In the genomic region with DNA sequence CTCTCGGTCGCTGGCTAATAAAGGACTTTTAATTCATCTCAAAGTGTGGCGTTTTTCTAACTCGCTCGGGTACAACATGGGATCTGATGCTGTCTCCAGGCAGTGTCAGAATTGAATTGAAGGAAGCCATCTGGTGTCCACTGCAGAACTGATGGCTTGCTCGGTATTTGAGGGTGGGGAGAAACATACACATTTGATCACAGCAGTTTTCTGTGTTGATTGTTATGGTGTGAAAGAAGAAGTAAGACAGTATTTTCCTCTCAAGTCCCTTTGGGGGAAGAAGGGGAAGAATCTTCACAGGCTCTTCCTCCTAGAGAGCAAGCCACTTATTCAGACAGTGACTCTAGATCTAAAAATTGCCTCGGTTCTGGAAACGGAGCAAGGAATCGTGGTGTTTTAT, we compare ENCODE assay signal across 16 cellular contexts. TPM values are rescaled to one million over a fixed set of nuclear protein-coding genes. Genes with fewer than 3 reads are reported as not detected.
A peak's percentile ranks its signal among the peaks of the same experiment; 100 is the strongest.
DNase-seq lines count a peak whose midpoint lies in the region; ATAC-seq and TF ChIP-seq lines count a peak whose summit lies in the region.
"Had no signal": no experiment of that assay in that cellular context is flagged by ENCODE, and none has a peak within 500 bp of the region (broad histone marks: within the 10 kb centered on the region; RNA-seq: fewer than 3 reads in every experiment).

No MANE protein-coding gene starts in this region.

- H2AFZ ChIP-seq in IMR-90 (replicated peaks; ENCODE audit: low read length, poor library complexity) (no peak overlapping the region), OCI-LY3 (ENCODE audit: low read depth, low read length) (no peak overlapping the region; the same call in 1 of the 2 replicates)

- no peak overlapping the region for H3K56ac ChIP-seq in IMR-90 (ENCODE audit: extremely low read depth, insufficient read depth, low read length)

- POLR2A ChIA-PET in IMR-90 (lab: Charles Lee; ENCODE audit: unreplicated experiment) = no interaction called here

- no peak for TF ChIP-seq CTCF in IMR-90 (conservative IDR thresholded peaks at IDR 0.05; ENCODE audit: low read depth, low read length)
- no peak for TF ChIP-seq CTCF in OCI-LY3 (IDR thresholded peaks at IDR 0.05; ENCODE audit: low read depth, low read length)
- TF ChIP-seq CTCF in transverse colon (IDR thresholded peaks at IDR 0.05) = no peak

- no peak for TF ChIP-seq EP300 in transverse colon (IDR thresholded peaks at IDR 0.05; ENCODE audit: low read depth)

- H3K27ac Mint-ChIP-seq in activated naive CD8-positive, alpha-beta T cell treated with anti-CD3 and anti-CD28 coated beads for 36 hours = no peak overlapping the region
- H3K27ac Mint-ChIP-seq: activated T-cell treated with anti-CD3 and anti-CD28 coated beads, Interleukin-2, amount 50 U/mL, for 24 hours had no signal

- H3K4me2 ChIP-seq in IMR-90 (ENCODE audit: low read depth, low read length) (peak overlapping the region; percentile 26; the same call in 1 of the 2 replicates), OCI-LY3 (ENCODE audit: low read length) (peak overlapping the region; percentile 98)
- H3K4me2 ChIP-seq: KMS-11 had no signal

- no peaks in the 10 kb centered on the region for H3K79me2 ChIP-seq in OCI-LY3 (ENCODE audit: low read length)

- BruUV-seq in IMR-90 (replicated peaks; lab: Mats Ljungman, UMichigan) = no TSS peak

- no peak overlapping the region for H3K14ac ChIP-seq in IMR-90 (replicated peaks; ENCODE audit: low read depth, low read length)

- WGBS in IMR-90 (ENCODE audit: extremely low coverage in 2 of 2, insufficient read length in 1 of 2), 2 experiments = 13% methylated on average over 3 of the region's 9 CpGs; no CpG with 5 or more reads in 1 of the 2 experiments
- whole genome bisulfite sequencing in right cardiac atrium = 18% methylated on average over 9 of the region's 9 CpGs
- 44 to 53% methylated on average over 5 to 9 of the region's 9 CpGs for WGBS in transverse colon (ENCODE audit: low coverage in 1 of 2), 2 donors

- no peaks in the 10 kb centered on the region for H3K4me1 ChIP-seq in IMR-90 (ENCODE audit: control insufficient read depth, insufficient read depth, low read length)
- H3K4me1 ChIP-seq in OCI-LY3 (ENCODE audit: low read length) = peaks cover 21% of the 10 kb centered on the region
- peaks cover 19% of the 10 kb centered on the region for H3K4me1 ChIP-seq in iPS-18a (ENCODE audit: control insufficient read depth, low read depth, low read length)
- no peaks in the 10 kb centered on the region for H3K4me1 ChIP-seq in right cardiac atrium (ENCODE audit: control insufficient read depth, insufficient read depth, low read length)
- H3K4me1 ChIP-seq in transverse colon = peaks cover 0 to 12% (median 6%) of the 10 kb centered on the region in 4 donors
- H3K4me1 ChIP-seq: colonic mucosa had no signal

- no peak overlapping the region for H2AK5ac ChIP-seq in IMR-90 (ENCODE audit: low read depth, low read length)

- no peak overlapping the region for H3K27ac ChIP-seq in IMR-90 (ENCODE audit: insufficient read depth, low read length)
- H3K27ac ChIP-seq in OCI-LY3 (ENCODE audit: low read length) = no peak overlapping the region
- H3K27ac ChIP-seq in iPS-18a (ENCODE audit: low read length) = no peak overlapping the region
- H3K27ac ChIP-seq in right cardiac atrium (ENCODE audit: low read length) = no peak overlapping the region
- H3K27ac ChIP-seq in transverse colon = no peak overlapping the region
- H3K27ac ChIP-seq: C4-2B, colonic mucosa, esophagus squamous epithelium, KMS-11, spleen had no signal

- H3K23ac ChIP-seq in IMR-90 (ENCODE audit: low read depth, low read length) = no peak overlapping the region

- H4K5ac ChIP-seq in IMR-90 (ENCODE audit: low read depth, low read length) = no peak overlapping the region

- H3K18ac ChIP-seq in IMR-90 (ENCODE audit: low read depth, low read length) = no peak overlapping the region

- H4K20me1 ChIP-seq in IMR-90 (ENCODE audit: insufficient read depth, low read length) (no peaks in the 10 kb centered on the region), OCI-LY3 (ENCODE audit: insufficient read depth, low read length) (no peaks in the 10 kb centered on the region)

- no peaks in the 10 kb centered on the region for H3K9me1 ChIP-seq in IMR-90 (ENCODE audit: insufficient read depth, low read length)

- no peaks in the 10 kb centered on the region for H3K79me1 ChIP-seq in IMR-90 (ENCODE audit: low read depth in 1 of 2, low read length in 2 of 2)

- ATAC-seq in IMR-90 (ENCODE audit: low read depth) (no peak; the same call in 1 of the 2 replicates), right cardiac atrium (no peak), Right ventricle myocardium superior (ENCODE audit: poor library complexity) (no peak)

- H4K91ac ChIP-seq in IMR-90 (ENCODE audit: insufficient read depth, low read depth, low read length) = no peak overlapping the region

- H3K9me3 Mint-ChIP-seq in activated naive CD8-positive, alpha-beta T cell treated with anti-CD3 and anti-CD28 coated beads for 36 hours = peaks cover 7% of the 10 kb centered on the region

- H4K8ac ChIP-seq in IMR-90 (ENCODE audit: low read depth in 2 of 2, low read length in 2 of 2) = no peak overlapping the region

- H3K27me3 ChIP-seq in IMR-90 (ENCODE audit: control insufficient read depth, insufficient read depth, low read length) = peaks cover 37% of the 10 kb centered on the region
- peaks cover 11% of the 10 kb centered on the region for H3K27me3 ChIP-seq in OCI-LY3 (ENCODE audit: low read depth, low read length)
- H3K27me3 ChIP-seq in iPS-18a (ENCODE audit: control insufficient read depth, insufficient read depth, low read length) = peaks cover 16% of the 10 kb centered on the region
- peaks cover 3% of the 10 kb centered on the region for H3K27me3 ChIP-seq in right cardiac atrium (ENCODE audit: control insufficient read depth, insufficient read depth)
- peaks cover 30% of the 10 kb centered on the region for H3K27me3 ChIP-seq in transverse colon

- H2BK5ac ChIP-seq in IMR-90 (ENCODE audit: low read depth, low read length, poor library complexity, severe bottlenecking) = no peak overlapping the region

- TF ChIP-seq POLR2A in IMR-90 (IDR thresholded peaks at IDR 0.05; ENCODE audit: low read depth, low read length) (no peak), transverse colon (IDR thresholded peaks at IDR 0.05) (no peak)

- H2BK20ac ChIP-seq in IMR-90 (ENCODE audit: low read depth, low read length) = no peak overlapping the region

- peak; percentile 34 for DNase-seq in CD1c-positive myeloid dendritic cell (ENCODE audit: extremely low spot score)
- DNase-seq in IMR-90 = no peak
- DNase-seq in activated naive CD8-positive, alpha-beta T cell treated with anti-CD3 and anti-CD28 coated beads for 36 hours = no peak
- no peak for DNase-seq in right cardiac atrium
- no peak for DNase-seq in Right ventricle myocardium superior
- DNase-seq in transverse colon = no peak
- DNase-seq: activated CD4-positive, alpha-beta T cell treated with anti-CD3 and anti-CD28 coated beads, Interleukin-2, amount 50 U/mL, for 1 hour; activated T-cell treated with anti-CD3 and anti-CD28 coated beads, Interleukin-2, amount 50 U/mL, for 24 hours; colonic mucosa; esophagus squamous epithelium; spleen; T-helper 2 cell had no signal

- H3K36me3 ChIP-seq in IMR-90 (ENCODE audit: control insufficient read depth, insufficient read depth, low read length) (no peaks in the 10 kb centered on the region), OCI-LY3 (replicated peaks; ENCODE audit: low read depth, low read length) (peaks cover 4% of the 10 kb centered on the region), iPS-18a (ENCODE audit: control insufficient read depth, low read depth, low read length) (no peaks in the 10 kb centered on the region), transverse colon (no peaks in the 10 kb centered on the region)
- H3K36me3 ChIP-seq: colonic mucosa, esophagus squamous epithelium, spleen had no signal

- H3K4me1 Mint-ChIP-seq in activated naive CD8-positive, alpha-beta T cell treated with anti-CD3 and anti-CD28 coated beads for 36 hours = peaks cover 2% of the 10 kb centered on the region

- no peaks in the 10 kb centered on the region for H3K36me3 Mint-ChIP-seq in activated naive CD8-positive, alpha-beta T cell treated with anti-CD3 and anti-CD28 coated beads for 36 hours

- intact Hi-C loops in IMR-90 (cut with micrococcal nuclease) = no loop called here
- intact Hi-C loops in right cardiac atrium (cut with DNase I) = no loop called here
- intact Hi-C loops in Right ventricle myocardium superior (cut with DNase I) = no loop called here
- intact Hi-C loops in transverse colon (cut with DNase I; ENCODE audit: low total_unique reads) = no loop called here

- CTCF ChIA-PET in IMR-90 (lab: Yijun Ruan, JAX) = no interaction called here

- H2AK9ac ChIP-seq in IMR-90 (replicated peaks; ENCODE audit: low read depth, low read length, poor library complexity) = no peak overlapping the region

- peaks cover 26% of the 10 kb centered on the region for H3K27me3 Mint-ChIP-seq in activated naive CD8-positive, alpha-beta T cell treated with anti-CD3 and anti-CD28 coated beads for 36 hours

- no peak overlapping the region for H2BK120ac ChIP-seq in IMR-90 (ENCODE audit: low read depth, low read length)

- dilution Hi-C loops in IMR-90 (cut with HindIII; ENCODE audit: low sequenced_read_pairs, unreplicated experiment) = no loop called here

- H3K4me3 ChIP-seq in IMR-90 (ENCODE audit: insufficient read depth, low read depth, low read length) (no peak overlapping the region), OCI-LY3 (ENCODE audit: low read length) (peak overlapping the region; percentile 85), iPS-18a (ENCODE audit: low read length) (peak overlapping the region; percentile 30), right cardiac atrium (ENCODE audit: low read length) (no peak overlapping the region), transverse colon (no peak overlapping the region)
- H3K4me3 ChIP-seq: colonic mucosa, esophagus squamous epithelium, spleen had no signal

- no peak for TF ChIP-seq RAD21 in IMR-90 (IDR thresholded peaks at IDR 0.05; ENCODE audit: low read length)

- H2BK15ac ChIP-seq in IMR-90 (ENCODE audit: low read depth, low read length) = no peak overlapping the region

- peaks cover 2% of the 10 kb centered on the region; the same call in 1 of the 2 replicates for H3K9me3 ChIP-seq in IMR-90 (ENCODE audit: control insufficient read depth, insufficient read depth, low read length)
- 0 out of 2 replicates have a peak, but pooled peaks cover 2% of the 10 kb centered on the region for H3K9me3 ChIP-seq in OCI-LY3 (ENCODE audit: insufficient read depth, low read length)
- no peaks in the 10 kb centered on the region for H3K9me3 ChIP-seq in iPS-18a (ENCODE audit: control insufficient read depth, low read depth, low read length)
- H3K9me3 ChIP-seq in right cardiac atrium (ENCODE audit: control insufficient read depth, low read length) = no peaks in the 10 kb centered on the region
- H3K9me3 ChIP-seq in transverse colon = peaks cover 0 to 5% of the 10 kb centered on the region in 2 donors
- H3K9me3 ChIP-seq: colonic mucosa, esophagus squamous epithelium had no signal

- H3K4ac ChIP-seq in IMR-90 (ENCODE audit: low read depth, low read length) = no peak overlapping the region

- no peak overlapping the region for H3K4me3 Mint-ChIP-seq in activated naive CD8-positive, alpha-beta T cell treated with anti-CD3 and anti-CD28 coated beads for 36 hours
- H3K4me3 Mint-ChIP-seq: activated T-cell treated with anti-CD3 and anti-CD28 coated beads, Interleukin-2, amount 50 U/mL, for 24 hours had no signal

- H3K9ac ChIP-seq in IMR-90 (ENCODE audit: low read depth, low read length) (no peak overlapping the region), OCI-LY3 (ENCODE audit: low read length) (peak overlapping the region; percentile 55), iPS-18a (ENCODE audit: low read length) (peak overlapping the region; percentile 24)
- H3K9ac ChIP-seq: KMS-11 had no signal

- in situ Hi-C loops in IMR-90 (cut with MboI; ENCODE audit: low sequenced_read_pairs) (no loop called here), transverse colon (cut with MboI; ENCODE audit: low pct_ligation_motif_present in 1 of 4, low pct_unique_long_range_greater_than_20kb in 1 of 4, low sequenced_read_pairs in 3 of 4) (no loop called here)

RNA-seq across cellular contexts. Expression of a gene that starts 15.1 kb away (rescaled TPM):
- total RNA-seq in IMR-90 (2012; rRNA removed) = 17.9 and 18.3 TPM in 2 replicates
- polyA plus RNA-seq in IMR-90 (2012; rRNA removed) = 11.3 and 14.2 TPM in 2 replicates
- 6.7 and 9.1 TPM in 2 replicates for polyA plus RNA-seq in IMR-90 (2012; cell fraction: cytosol; rRNA removed)
- polyA plus RNA-seq in IMR-90 (2012; cell fraction: nucleus; rRNA removed; ENCODE audit: low replicate concordance) = 5.4 and 24.3 TPM in 2 replicates
- total RNA-seq in activated naive CD8-positive, alpha-beta T cell treated with anti-CD3 and anti-CD28 coated beads for 36 hours = 10 to 100 TPM; 32.2 to 38.3 TPM
- 10 to 100 TPM; 24.7 to 42.7 (median 27.7) TPM for total RNA-seq in right cardiac atrium
- polyA plus RNA-seq in right cardiac atrium = 31.7 TPM
- total RNA-seq in Right ventricle myocardium superior = 57.8 TPM
- 10 to 100 TPM in 3 of 4 donors, 1 to 10 TPM in 1; 1.5 to 64.3 (median 19.9) TPM for total RNA-seq in transverse colon

RNA-seq across cellular contexts. Expression of a gene that starts 48.2 kb away (rescaled TPM):
- total RNA-seq in IMR-90 (2012; rRNA removed) = under 0.01 TPM in 1 of 2 replicates, not detected in the other
- polyA plus RNA-seq in IMR-90 (2012; rRNA removed) = 0.02 and 0.03 TPM in 2 replicates
- 0.01 TPM in 2 replicates for polyA plus RNA-seq in IMR-90 (2012; cell fraction: cytosol; rRNA removed)
- 0.09 TPM in 1 of 2 replicates, not detected in the other for polyA plus RNA-seq in IMR-90 (2012; cell fraction: nucleus; rRNA removed; ENCODE audit: low replicate concordance)
- total RNA-seq in activated naive CD8-positive, alpha-beta T cell treated with anti-CD3 and anti-CD28 coated beads for 36 hours = 10 to 100 TPM; 10.8 to 10.9 TPM
- under 1 TPM in 2 of 4 donors, not detected in 2; 0.06 to 0.31 TPM for total RNA-seq in right cardiac atrium
- polyA plus RNA-seq in right cardiac atrium = 0.05 TPM
- not detected for total RNA-seq in Right ventricle myocardium superior
- 1 to 10 TPM in 1 of 4 donors, not detected in 3; 1.1 TPM for total RNA-seq in transverse colon

Comparison
In these comparisons a context has a peak if more than half of its experiments do, and no peak if none do; other contexts are left out.
1. H3K4me3 ChIP-seq: peak in OCI-LY3 (single experiment) and iPS-18a (single experiment); none in IMR-90 (single experiment), right cardiac atrium (single experiment) and transverse colon (0 of 4).
2. RNA of a gene that starts 48.2 kb away (total RNA-seq): 10.8 to 10.9 TPM in activated naive CD8-positive, alpha-beta T cell treated with anti-CD3 and anti-CD28 coated beads for 36 hours; 0.06 to 0.31 TPM in right cardiac atrium, not detected in Right ventricle myocardium superior (single experiment), under 0.01 TPM in IMR-90 and 1.1 TPM in transverse colon; every median in the first group is over 4 times any median in the second.